In genomic region chr1:188958461-188959115, GRCh38 we compare ENCODE assay signal across 24 cellular contexts.
DNase-seq lines count a peak whose midpoint lies in the region; ATAC-seq, FAIRE-seq and TF ChIP-seq lines count a peak whose summit lies in the region.
"Had no signal": no experiment of that assay in that cellular context is flagged by ENCODE, and none has a peak within 500 bp of the region (broad histone marks: within the 10 kb centered on the region; RNA-seq: fewer than 3 reads in every experiment).

No MANE protein-coding gene starts in this region.

- no peak overlapping the region for H3K56ac ChIP-seq in H1 (replicated peaks; ENCODE audit: insufficient read length, low read depth, low read length)

- H3K4me3 ChIP-seq in GM23338 (no peak overlapping the region), H1 (ENCODE audit: extremely low read depth in 1 of 4, insufficient read depth in 2 of 4, low read depth in 3 of 4, low read length in 4 of 4) (no peak overlapping the region)
- H3K4me3 ChIP-seq: A549, ascending aorta, lower lobe of right lung, mucosa of descending colon, SJSA1, transverse colon had no signal

- H2BK20ac ChIP-seq in H1 (ENCODE audit: low read length): no peak overlapping the region

- POLR2A ChIA-PET in H1 (lab: Charles Lee; ENCODE audit: partially characterized antibody): no interaction called here

- H3F3A ChIP-seq in GM23338 (replicated peaks; ENCODE audit: low read depth): no peaks in the 10 kb centered on the region

- no peak for TF ChIP-seq EP300 in H1 (IDR thresholded peaks at IDR 0.05; ENCODE audit: borderline replicate concordance in 1 of 2, low read depth in 2 of 2, low read length in 2 of 2)

- no peak overlapping the region for H3K4ac ChIP-seq in H1 (replicated peaks; ENCODE audit: insufficient read length, low read depth, low read length)

- DNase-seq in GM23338 (ENCODE audit: low spot score) (peak; percentile 14), OCI-M1 (lab: John Stamatoyannopoulos, UW) (peak; percentile 51), H1 (ENCODE audit: low read depth in 1 of 2, low spot score in 2 of 2) (no peak), RPMI8226 (no peak), GM19239 (ENCODE audit: insufficient read length, low spot score) (no peak)
- DNase-seq in stimulated activated CD4-positive, alpha-beta T cell treated with anti-CD3 and anti-CD28 coated beads, Interleukin-2, amount 100 ng/mL, for 24 hours: no peak
- no peak for DNase-seq in activated CD4-positive, alpha-beta T cell treated with anti-CD3 and anti-CD28 coated beads, Interleukin-2, amount 50 U/mL, for 4 hours
- DNase-seq: activated CD8-positive, alpha-beta T cell treated with anti-CD3 and anti-CD28 coated beads, Interleukin-2, amount 10 ng/mL, durations not matched to agents 7 days and 5 days; central memory CD4-positive, alpha-beta T cell; DMS79 treated with DMSO at 0.1 percent for 48 hours; lower lobe of right lung; mucosa of descending colon; NCI-H1105 treated with DMSO at 0.1 percent for 48 hours; NCI-H2029 treated with DMSO at 0.1 percent for 48 hours; NCI-H2227 treated with DMSO at 0.1 percent for 48 hours; NCI-H69; transverse colon had no signal

- H4K8ac ChIP-seq in H1 (ENCODE audit: extremely low read depth, insufficient read depth, low read length): no peak overlapping the region

- H3K79me2 ChIP-seq in GM23338 (replicated peaks; ENCODE audit: insufficient read depth) (no peaks in the 10 kb centered on the region), H1 (ENCODE audit: control insufficient read depth in 1 of 2, insufficient read depth in 2 of 2, low read length in 2 of 2) (no peaks in the 10 kb centered on the region)

- no peaks in the 10 kb centered on the region for H3K27me3 ChIP-seq in GM23338 (ENCODE audit: insufficient read depth)
- no peaks in the 10 kb centered on the region for H3K27me3 ChIP-seq in H1 (replicated peaks in 1 of 4; ENCODE audit: control insufficient read depth in 3 of 4, extremely low read depth in 1 of 4, insufficient read depth in 3 of 4, low read length in 3 of 4)
- H3K27me3 ChIP-seq: ascending aorta, SJSA1, transverse colon had no signal

- no peaks in the 10 kb centered on the region for H3K27me3 Mint-ChIP-seq in GM23338 (ENCODE audit: insufficient read depth, low read depth, poor library complexity)
- H3K27me3 Mint-ChIP-seq: activated naive CD4-positive, alpha-beta T cell treated with anti-CD3 and anti-CD28 coated beads, Interleukin-2, amount 50 U/mL, for 24 hours; natural killer cell treated with Interleukin-12 subunit alpha and Interleukin-12 subunit beta and Interleukin-15 and Interleukin-18, amount 100 ng/mL, for 72 hours had no signal

- H3K79me1 ChIP-seq in H1 (ENCODE audit: low read depth, low read length): no peaks in the 10 kb centered on the region

- no peak overlapping the region for H2AFZ ChIP-seq in GM23338
- peak overlapping the region; percentile 68 for H2AFZ ChIP-seq in H1 (ENCODE audit: low read length)

- H3K4me2 ChIP-seq in GM23338 (no peak overlapping the region), H1 (ENCODE audit: insufficient read depth in 1 of 2, low read depth in 2 of 2, low read length in 2 of 2) (no peak overlapping the region)
- H3K4me2 ChIP-seq: A549 had no signal

- no peak overlapping the region for H3K14ac ChIP-seq in H1 (ENCODE audit: insufficient read length)

- H3K23me2 ChIP-seq in H1 (ENCODE audit: low read depth, low read length): no peaks in the 10 kb centered on the region

- no peak overlapping the region for H2BK120ac ChIP-seq in H1 (replicated peaks; ENCODE audit: low read depth, low read length)

- H2BK12ac ChIP-seq in H1 (ENCODE audit: low read depth, low read length): no peak overlapping the region

- no peak for TF ChIP-seq POLR2A in H1 (IDR thresholded peaks at IDR 0.05; ENCODE audit: control extremely low read depth in 1 of 2, low read depth in 2 of 2, low read length in 2 of 2)

- H3K9me2 ChIP-seq in GM23338 (ENCODE audit: insufficient read depth): peaks cover 9% of the 10 kb centered on the region; the same call in 1 of the 2 replicates

- H4K5ac ChIP-seq in H1 (ENCODE audit: insufficient read length, low read depth, low read length): no peak overlapping the region

- no peak overlapping the region for H3K4me3 Mint-ChIP-seq in GM23338
- H3K4me3 Mint-ChIP-seq: activated CD8-positive, alpha-beta T cell treated with anti-CD3 and anti-CD28 coated beads, Interleukin-2, amount 10 ng/mL, durations not matched to agents 7 days and 5 days; activated naive CD4-positive, alpha-beta T cell treated with anti-CD3 and anti-CD28 coated beads, Interleukin-2, amount 50 U/mL, for 24 hours; natural killer cell treated with Interleukin-12 subunit alpha and Interleukin-12 subunit beta and Interleukin-15 and Interleukin-18, amount 100 ng/mL, for 72 hours had no signal

- no peaks in the 10 kb centered on the region for H3K9me3 ChIP-seq in H1 (ENCODE audit: insufficient read depth in 2 of 2, low read depth in 1 of 2, low read length in 1 of 2)
- H3K9me3 ChIP-seq: A549, ascending aorta, mucosa of descending colon, SJSA1, transverse colon had no signal

- H2AK5ac ChIP-seq in H1 (ENCODE audit: low read depth, low read length): no peak overlapping the region

- H3K23ac ChIP-seq in H1 (ENCODE audit: insufficient read length): no peak overlapping the region

- CTCF ChIA-PET in H1 (lab: Charles Lee; ENCODE audit: partially characterized antibody): interaction anchor here (0.7 kb wide), 1 partner anchor 20 kb away, joined by 4 read pairs; no protein-coding TSS in a partner anchor

- 77% methylated on average over 3 of the region's 3 CpGs; no CpG with 5 or more reads in 1 of the 2 experiments for WGBS in H1 (ENCODE audit: extremely low coverage in 1 of 2, insufficient coverage in 1 of 2, insufficient read length in 1 of 2, insufficient replicate concordance in 2 of 2, low coverage in 1 of 2, low lambda C conversion rate in 2 of 2, missing lambda C conversion rate in 1 of 2), 2 experiments

- no peak for FAIRE-seq in H1 (lab: Jason Lieb, UNC)
- FAIRE-seq in GM19239 (lab: Jason Lieb, UNC): no peak
- FAIRE-seq: A549 had no signal

- peak in 1 of 2 experiments; percentile 22; a peak in 1 of 4 replicates for TF ChIP-seq RAD21 in H1 (IDR thresholded peaks at IDR 0.05 in 1 of 2, conservative IDR thresholded peaks at IDR 0.05 in 1 of 2; ENCODE audit: low read depth in 2 of 2, low read length in 2 of 2)

- no peak overlapping the region for H2BK5ac ChIP-seq in H1 (ENCODE audit: low read depth, low read length)

- ATAC-seq in GM23338: peak; percentile 34; the same call in 2 of the 3 replicates
- ATAC-seq: activated CD8-positive, alpha-beta T cell treated with anti-CD3 and anti-CD28 coated beads, Interleukin-2, amount 10 ng/mL, durations not matched to agents 7 days and 5 days; lower lobe of right lung; mucosa of descending colon; natural killer cell treated with Interleukin-12 subunit alpha and Interleukin-12 subunit beta and Interleukin-15 and Interleukin-18, amount 100 ng/mL, for 72 hours had no signal

- H3K36me3 ChIP-seq in GM23338 (ENCODE audit: insufficient read depth) (no peaks in the 10 kb centered on the region), H1 (ENCODE audit: control insufficient read depth in 2 of 4, insufficient read depth in 4 of 4, low read length in 3 of 4) (no peaks in the 10 kb centered on the region)
- H3K36me3 ChIP-seq: ascending aorta, lower lobe of right lung, SJSA1, transverse colon had no signal

- H3K4me1 ChIP-seq in GM23338 (ENCODE audit: insufficient read depth) (peaks cover 10% of the 10 kb centered on the region), H1 (replicated peaks in 1 of 4; ENCODE audit: control insufficient read depth in 3 of 4, insufficient read depth in 4 of 4, low read length in 3 of 4) (peaks cover 0 to 4% (median 2%) of the 10 kb centered on the region in 4 experiments; a peak in 2 of 7 replicates)
- H3K4me1 ChIP-seq: A549, ascending aorta, lower lobe of right lung, SJSA1, transverse colon had no signal

- no peaks in the 10 kb centered on the region for H4K20me1 ChIP-seq in GM23338 (replicated peaks; ENCODE audit: insufficient read depth)
- no peaks in the 10 kb centered on the region for H4K20me1 ChIP-seq in H1 (replicated peaks in 1 of 2; ENCODE audit: control insufficient read depth in 1 of 2, insufficient read depth in 2 of 2, low read length in 2 of 2)

- H3K27ac ChIP-seq in 22Rv1 (no peak overlapping the region), GM23338 (ENCODE audit: low read depth) (no peak overlapping the region), H1 (ENCODE audit: low read depth, low read length) (no peak overlapping the region)
- H3K27ac ChIP-seq: A549, ascending aorta, lower lobe of right lung, SJSA1, transverse colon had no signal

- H2BK15ac ChIP-seq in H1 (ENCODE audit: low read length): no peak overlapping the region

- no peak overlapping the region for H3K18ac ChIP-seq in H1 (ENCODE audit: extremely low read depth, low read length)

- H3K36me3 Mint-ChIP-seq in GM23338 (ENCODE audit: low read depth): no peaks in the 10 kb centered on the region
- H3K36me3 Mint-ChIP-seq: activated naive CD4-positive, alpha-beta T cell treated with anti-CD3 and anti-CD28 coated beads, Interleukin-2, amount 50 U/mL, for 24 hours had no signal

- no peaks in the 10 kb centered on the region; the same call in 2 of the 3 replicates for H3K9me3 Mint-ChIP-seq in GM23338

- H3K4me1 Mint-ChIP-seq in GM23338: peaks cover 12% of the 10 kb centered on the region
- H3K4me1 Mint-ChIP-seq: activated naive CD4-positive, alpha-beta T cell treated with anti-CD3 and anti-CD28 coated beads, Interleukin-2, amount 50 U/mL, for 24 hours had no signal

- H3K27ac Mint-ChIP-seq in GM23338: no peak overlapping the region
- H3K27ac Mint-ChIP-seq: activated CD8-positive, alpha-beta T cell treated with anti-CD3 and anti-CD28 coated beads, Interleukin-2, amount 10 ng/mL, durations not matched to agents 7 days and 5 days; activated naive CD4-positive, alpha-beta T cell treated with anti-CD3 and anti-CD28 coated beads, Interleukin-2, amount 50 U/mL, for 24 hours; activated T-helper 2 cell treated with anti-CD3 and anti-CD28 coated beads, Interferon-gamma antibody, Interleukin-2, Interleukin-4, amounts not matched to agents 10 μg/mL and 5 μg/mL and 100 μg/mL, durations not matched to agents 14 hours and 24 hours and 36 hours; natural killer cell treated with Interleukin-12 subunit alpha and Interleukin-12 subunit beta and Interleukin-15 and Interleukin-18, amount 100 ng/mL, for 72 hours had no signal

- no peak overlapping the region for H3K9ac ChIP-seq in H1 (replicated peaks in 1 of 4; ENCODE audit: extremely low read depth in 1 of 4, low read depth in 3 of 4, low read length in 3 of 4)

- peak; percentile 10; the same call in 1 of the 2 replicates for TF ChIP-seq CTCF in 22Rv1 (IDR thresholded peaks at IDR 0.05)
- TF ChIP-seq CTCF in GM23338 (conservative IDR thresholded peaks at IDR 0.05; ENCODE audit: low read depth in 2 of 2): peak in 1 of 2 experiments; percentile 31; a peak in 1 of 4 replicates
- TF ChIP-seq CTCF in H1 (IDR thresholded peaks at IDR 0.05; ENCODE audit: control extremely low read depth in 1 of 3, insufficient read depth in 1 of 3, low read depth in 1 of 3, low read length in 3 of 3): no peak

- H4K91ac ChIP-seq in H1 (replicated peaks; ENCODE audit: insufficient read length, low read length): no peak overlapping the region

TF ChIP-seq in H1, 55 proteins besides CTCF, POLR2A, EP300 and RAD21 (continues in another document):
- no peak for TF ChIP-seq JUN (IDR thresholded peaks at IDR 0.05; ENCODE audit: low read depth, low read length)
- no peak for TF ChIP-seq CBX8 (IDR thresholded peaks at IDR 0.05; ENCODE audit: borderline replicate concordance, low read depth, low read length)

Comparison
In these comparisons a context has a peak if more than half of its experiments do, and no peak if none do; other contexts are left out.
1. DNase-seq: peak in GM23338 (single experiment) and OCI-M1 (single experiment); none in H1 (0 of 2), stimulated activated CD4-positive, alpha-beta T cell treated with anti-CD3 and anti-CD28 coated beads, Interleukin-2, amount 100 ng/mL, for 24 hours (0 of 2), RPMI8226 (single experiment), activated CD4-positive, alpha-beta T cell treated with anti-CD3 and anti-CD28 coated beads, Interleukin-2, amount 50 U/mL, for 4 hours (0 of 2) and GM19239 (single experiment).